25 cellular contexts compared by ENCODE assay signal in the genomic region with DNA sequence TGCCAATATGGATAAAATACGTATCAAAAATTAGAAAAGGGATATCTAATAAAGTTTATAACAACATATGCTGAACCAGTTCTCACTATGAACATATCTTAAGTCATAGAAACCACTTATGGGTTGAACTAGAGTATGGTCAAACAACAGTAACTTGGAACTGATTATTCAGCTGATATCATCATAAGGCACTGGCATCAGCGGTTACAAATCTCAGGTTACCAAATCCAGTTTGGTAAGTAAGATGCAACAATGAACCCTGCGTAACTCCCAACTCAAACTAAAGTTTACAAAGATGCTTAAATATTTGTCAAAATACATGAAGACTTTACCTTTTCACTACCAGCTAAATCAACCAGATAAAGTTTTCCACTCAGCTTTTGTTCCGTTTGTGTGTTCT. TPM values are rescaled to one million over a fixed set of nuclear protein-coding genes. Genes with fewer than 3 reads are reported as not detected.
A peak's percentile ranks its signal among the peaks of the same experiment; 100 is the strongest.
DNase-seq lines count a peak whose midpoint lies in the region; ATAC-seq, FAIRE-seq and TF ChIP-seq lines count a peak whose summit lies in the region.
"Had no signal": no experiment of that assay in that cellular context is flagged by ENCODE, and none has a peak within 500 bp of the region (broad histone marks: within the 10 kb centered on the region; RNA-seq: fewer than 3 reads in every experiment).

No MANE protein-coding gene starts in this region.

- H3K79me2 ChIP-seq in HepG2 (ENCODE audit: insufficient read depth, low read length): peaks cover 51% of the 10 kb centered on the region

- no peaks in the 10 kb centered on the region for H3K27me3 Mint-ChIP-seq in activated CD8-positive, alpha-beta T cell treated with anti-CD3 and anti-CD28 coated beads for 36 hours
- H3K27me3 Mint-ChIP-seq in activated CD8-positive, alpha-beta T cell treated with anti-CD3 and anti-CD28 coated beads, Interleukin-2, amount 10 ng/mL, durations not matched to agents 7 days and 5 days (ENCODE audit: low read depth): no peaks in the 10 kb centered on the region

- H3K4me3 ChIP-seq in HepG2 (replicated peaks in 1 of 3; ENCODE audit: insufficient read depth in 1 of 3, low read depth in 2 of 3, low read length in 3 of 3) (no peak overlapping the region), right lobe of liver (no peak overlapping the region), epithelial cell of esophagus (ENCODE audit: low read length) (no peak overlapping the region)
- H3K4me3 ChIP-seq: PC-9 had no signal

- H3K36me3 Mint-ChIP-seq in activated CD8-positive, alpha-beta T cell treated with anti-CD3 and anti-CD28 coated beads for 36 hours (ENCODE audit: low read depth): peaks cover 58% of the 10 kb centered on the region
- peaks cover 64% of the 10 kb centered on the region for H3K36me3 Mint-ChIP-seq in activated CD8-positive, alpha-beta T cell treated with anti-CD3 and anti-CD28 coated beads, Interleukin-2, amount 10 ng/mL, durations not matched to agents 7 days and 5 days (ENCODE audit: low read depth)

- H3K4me1 Mint-ChIP-seq in activated CD8-positive, alpha-beta T cell treated with anti-CD3 and anti-CD28 coated beads for 36 hours (ENCODE audit: low read depth): peaks cover 8% of the 10 kb centered on the region
- peaks cover 10% of the 10 kb centered on the region for H3K4me1 Mint-ChIP-seq in activated CD8-positive, alpha-beta T cell treated with anti-CD3 and anti-CD28 coated beads, Interleukin-2, amount 10 ng/mL, durations not matched to agents 7 days and 5 days (ENCODE audit: low read depth)

- H3K27me3 ChIP-seq in HepG2 (ENCODE audit: control insufficient read depth in 1 of 2, insufficient read depth in 2 of 2, low read length in 2 of 2): no peaks in the 10 kb centered on the region
- no peaks in the 10 kb centered on the region for H3K27me3 ChIP-seq in right lobe of liver

- H4K20me1 ChIP-seq in HepG2 (ENCODE audit: insufficient read depth, low read length): peaks cover 18% of the 10 kb centered on the region

- H3K4me1 ChIP-seq in HepG2 (ENCODE audit: insufficient read depth, low read length) (peaks cover 5% of the 10 kb centered on the region; the same call in 1 of the 2 replicates), right lobe of liver (no peaks in the 10 kb centered on the region)

- no peak for FAIRE-seq in HepG2 (lab: Jason Lieb, UNC)
- FAIRE-seq: GM19239 had no signal

- no TSS peak for BruUV-seq in HepG2 (replicated peaks; lab: Mats Ljungman, UMichigan)

- no peak for DNase-seq in activated CD8-positive, alpha-beta T cell treated with anti-CD3 and anti-CD28 coated beads for 36 hours
- DNase-seq in activated CD8-positive, alpha-beta T cell treated with anti-CD3 and anti-CD28 coated beads, Interleukin-2, amount 10 ng/mL, durations not matched to agents 7 days and 5 days: no peak
- DNase-seq in HepG2 (ENCODE audit: low spot score): no peak
- DNase-seq in right lobe of liver: no peak
- DNase-seq in epithelial cell of esophagus (ENCODE audit: low read depth): peak; percentile 10
- DNase-seq in NCI-H2196 (lab: John Stamatoyannopoulos, UW; ENCODE audit: unreplicated experiment): no peak
- DNase-seq in anterior cingulate cortex (lab: John Stamatoyannopoulos, UW): no peak
- DNase-seq in NCI-H524 treated with DMSO at 0.1 percent for 48 hours (lab: John Stamatoyannopoulos, UW): no peak
- DNase-seq: 8988T; DMS153; DND-41; H7; Karpas-422; MV-4-11; NCI-H1105; NCI-H146; NCI-H1930; NCI-H2107; NCI-H446; NCI-H526; NCI-H82; NK-92 treated with Interleukin-12 subunit alpha and Interleukin-12 subunit beta, amount 100 ng/mL, for 24 hours; PC-9; Right ventricle myocardium superior had no signal

- TF ChIP-seq RAD21 in HepG2 (CRISPR knock-in tag; IDR thresholded peaks at IDR 0.05): no peak

- no peak for TF ChIP-seq CTCF in activated CD8-positive, alpha-beta T cell treated with anti-CD3 and anti-CD28 coated beads for 36 hours (IDR thresholded peaks at IDR 0.05)
- TF ChIP-seq CTCF in HepG2 (CRISPR knock-in tag; IDR thresholded peaks at IDR 0.05) (no peak), right lobe of liver (IDR thresholded peaks at IDR 0.05) (no peak), epithelial cell of esophagus (IDR thresholded peaks at IDR 0.05; ENCODE audit: insufficient read depth, low read depth, low read length, missing control alignments) (no peak)

- intact Hi-C loops in activated CD8-positive, alpha-beta T cell treated with anti-CD3 and anti-CD28 coated beads for 36 hours (cut with micrococcal nuclease): no loop called here
- intact Hi-C loops in HepG2 (cut with micrococcal nuclease; ENCODE audit: unreplicated experiment) (no loop called here), right lobe of liver (cut with DNase I) (no loop called here)

- TF ChIP-seq POLR2A in HepG2 (IDR thresholded peaks at IDR 0.05; ENCODE audit: insufficient read depth in 1 of 2, low read depth in 2 of 2, low read length in 2 of 2): no peak
- TF ChIP-seq POLR2A in right lobe of liver (IDR thresholded peaks at IDR 0.05): no peak

- H3K4me3 Mint-ChIP-seq in activated CD8-positive, alpha-beta T cell treated with anti-CD3 and anti-CD28 coated beads for 36 hours: no peak overlapping the region
- no peak overlapping the region for H3K4me3 Mint-ChIP-seq in activated CD8-positive, alpha-beta T cell treated with anti-CD3 and anti-CD28 coated beads, Interleukin-2, amount 10 ng/mL, durations not matched to agents 7 days and 5 days

- TF ChIP-seq EP300 in HepG2 (IDR thresholded peaks at IDR 0.05; ENCODE audit: low read depth in 2 of 2, low read length in 2 of 2) (no peak), HepG2 (CRISPR knock-in tag; IDR thresholded peaks at IDR 0.05; ENCODE audit: borderline replicate concordance) (no peak)

- H2AFZ ChIP-seq in HepG2 (ENCODE audit: low read length): no peak overlapping the region
- H2AFZ ChIP-seq: PC-9 had no signal

- POLR2A ChIA-PET in activated CD8-positive, alpha-beta T cell treated with anti-CD3 and anti-CD28 coated beads for 36 hours (lab: Charles Lee): interaction anchor here (0.6 kb wide), 1 partner anchor 14 kb away, joined by 3 read pairs; no protein-coding TSS in a partner anchor
- POLR2A ChIA-PET in activated CD8-positive, alpha-beta T cell treated with anti-CD3 and anti-CD28 coated beads, Interleukin-2, amount 10 ng/mL, durations not matched to agents 7 days and 5 days (lab: Charles Lee): no interaction called here
- POLR2A ChIA-PET in HepG2 (lab: Yijun Ruan, JAX): no interaction called here

- WGBS in HepG2 (ENCODE audit: low lambda C conversion rate): 92% methylated on average over 4 of the region's 4 CpGs
- 88% methylated on average over 4 of the region's 4 CpGs for WGBS in right lobe of liver (ENCODE audit: insufficient coverage, low coverage, low lambda C conversion rate, missing lambda C conversion rate)

- peak overlapping the region; percentile 7 for H3K27ac Mint-ChIP-seq in activated CD8-positive, alpha-beta T cell treated with anti-CD3 and anti-CD28 coated beads for 36 hours
- no peak overlapping the region for H3K27ac Mint-ChIP-seq in activated CD8-positive, alpha-beta T cell treated with anti-CD3 and anti-CD28 coated beads, Interleukin-2, amount 10 ng/mL, durations not matched to agents 7 days and 5 days

- no peak for ATAC-seq in activated CD8-positive, alpha-beta T cell treated with anti-CD3 and anti-CD28 coated beads for 36 hours
- no peak for ATAC-seq in activated CD8-positive, alpha-beta T cell treated with anti-CD3 and anti-CD28 coated beads, Interleukin-2, amount 10 ng/mL, durations not matched to agents 7 days and 5 days
- ATAC-seq in HepG2 (no peak), right lobe of liver (no peak)

- no peak overlapping the region for H3K9ac ChIP-seq in HepG2 (ENCODE audit: insufficient read depth, low read depth, low read length)

- in situ Hi-C loops in HepG2 (cut with HindIII; ENCODE audit: extremely low pct_ligation_motif_present, low pct_unique_long_range_greater_than_20kb): no loop called here

- H3K36me3 ChIP-seq in HepG2 (replicated peaks in 1 of 2; ENCODE audit: control insufficient read depth in 1 of 2, insufficient read depth in 2 of 2, low read length in 2 of 2) (peaks cover 15 to 84% of the 10 kb centered on the region in 2 experiments), right lobe of liver (peaks cover 5 to 63% (median 33%) of the 10 kb centered on the region in 4 donors)

- CTCF ChIA-PET in activated CD8-positive, alpha-beta T cell treated with anti-CD3 and anti-CD28 coated beads for 36 hours (lab: Charles Lee): no interaction called here
- CTCF ChIA-PET in activated CD8-positive, alpha-beta T cell treated with anti-CD3 and anti-CD28 coated beads, Interleukin-2, amount 10 ng/mL, durations not matched to agents 7 days and 5 days (lab: Charles Lee): interaction anchor here (1.2 kb wide), 1 partner anchor 175 kb away, joined by 3 read pairs; no protein-coding TSS in a partner anchor
- CTCF ChIA-PET in HepG2 (lab: Yijun Ruan, JAX; ENCODE audit: low intra/inter-chr PET ratio, low total read pairs): no interaction called here

- no peak overlapping the region for H3K27ac ChIP-seq in HepG2 (ENCODE audit: extremely low read length, insufficient read depth, low read length)
- H3K27ac ChIP-seq in right lobe of liver: no peak overlapping the region
- H3K27ac ChIP-seq: PC-9 had no signal

- H3K9me3 ChIP-seq in HepG2 (ENCODE audit: low read length): no peaks in the 10 kb centered on the region
- no peaks in the 10 kb centered on the region for H3K9me3 ChIP-seq in right lobe of liver

- H3K9me3 Mint-ChIP-seq in activated CD8-positive, alpha-beta T cell treated with anti-CD3 and anti-CD28 coated beads for 36 hours: no peaks in the 10 kb centered on the region
- no peaks in the 10 kb centered on the region for H3K9me3 Mint-ChIP-seq in activated CD8-positive, alpha-beta T cell treated with anti-CD3 and anti-CD28 coated beads, Interleukin-2, amount 10 ng/mL, durations not matched to agents 7 days and 5 days (ENCODE audit: insufficient read depth)

- no peak overlapping the region for H3K4me2 ChIP-seq in HepG2 (ENCODE audit: low read depth, low read length)
- H3K4me2 ChIP-seq: PC-9 had no signal

RNA-seq across cellular contexts. Expression of a gene that starts 19.3 kb away (rescaled TPM):
- total RNA-seq in activated CD8-positive, alpha-beta T cell treated with anti-CD3 and anti-CD28 coated beads for 36 hours: 10 to 100 TPM; 52.7 to 55.3 TPM
- total RNA-seq in activated CD8-positive, alpha-beta T cell treated with anti-CD3 and anti-CD28 coated beads, Interleukin-2, amount 10 ng/mL, durations not matched to agents 7 days and 5 days: 10 to 100 TPM; 57.8 to 61.5 TPM
- total RNA-seq in HepG2 (2016; rRNA removed; fragmentation: Illumina TruSeq; extraction: Trizol) (133 and 183 TPM in 2 replicates), right lobe of liver (10 to 100 TPM; 12.8 to 44.4 (median 23.3) TPM)
- total RNA-seq in HepG2 (2016; cell fraction: cytosol; rRNA removed; fragmentation: Illumina TruSeq; extraction: Trizol; ENCODE audit: low read depth): 11.5 and 13.3 TPM in 2 replicates
- 132 and 189 TPM in 2 replicates for total RNA-seq in HepG2 (2016; cell fraction: insoluble cytoplasmic fraction; rRNA removed; fragmentation: Illumina TruSeq; extraction: Trizol)
- 48.9 and 50.9 TPM in 2 replicates for total RNA-seq in HepG2 (2016; cell fraction: membrane; rRNA removed; fragmentation: Illumina TruSeq; extraction: Trizol)
- 95.3 and 101 TPM in 2 replicates for total RNA-seq in HepG2 (2016; cell fraction: nucleus; rRNA removed; fragmentation: Illumina TruSeq; extraction: Trizol)
- 24.2 and 34.3 TPM in 2 replicates for polyA plus RNA-seq in HepG2 (2011; rRNA removed)
- polyA plus RNA-seq in HepG2 (2011; cell fraction: cytosol; rRNA removed): 14.2 and 19.7 TPM in 2 replicates
- 12.9 and 14.3 TPM in 2 replicates for polyA plus RNA-seq in HepG2 (2011; cell fraction: nucleus; rRNA removed)
- polyA plus RNA-seq in HepG2 (2012): 54.5 and 69.7 TPM in 2 replicates
- 2.3 and 2.6 TPM in 2 replicates for polyA plus RNA-seq in HepG2 (2016; cell fraction: cytosol; fragmentation: Illumina TruSeq; extraction: Trizol; ENCODE audit: low read depth)
- 124 and 134 TPM in 2 replicates for polyA plus RNA-seq in HepG2 (2016; cell fraction: insoluble cytoplasmic fraction; fragmentation: Illumina TruSeq; extraction: Trizol; ENCODE audit: low read depth)
- 13.6 and 14.9 TPM in 2 replicates for polyA plus RNA-seq in HepG2 (2016; cell fraction: membrane; fragmentation: Illumina TruSeq; extraction: Trizol; ENCODE audit: low read depth)
- 84.5 and 87.7 TPM in 2 replicates for polyA plus RNA-seq in HepG2 (2016; cell fraction: nucleus; fragmentation: Illumina TruSeq; extraction: Trizol; ENCODE audit: insufficient read depth, low read depth)
- polyA minus RNA-seq in HepG2 (2011; rRNA and poly(A)+ RNA removed; ENCODE audit: low replicate concordance): 16.9 and 19.8 TPM in 2 replicates
- 67.3 and 71.1 TPM in 2 replicates for polyA minus RNA-seq in HepG2 (2011; cell fraction: cytosol; rRNA and poly(A)+ RNA removed)
- polyA minus RNA-seq in HepG2 (2011; cell fraction: nucleus; rRNA and poly(A)+ RNA removed): 84.4 and 86.4 TPM in 2 replicates
